Comparison of ENCODE assay signal across 17 cellular contexts in the genomic region with DNA sequence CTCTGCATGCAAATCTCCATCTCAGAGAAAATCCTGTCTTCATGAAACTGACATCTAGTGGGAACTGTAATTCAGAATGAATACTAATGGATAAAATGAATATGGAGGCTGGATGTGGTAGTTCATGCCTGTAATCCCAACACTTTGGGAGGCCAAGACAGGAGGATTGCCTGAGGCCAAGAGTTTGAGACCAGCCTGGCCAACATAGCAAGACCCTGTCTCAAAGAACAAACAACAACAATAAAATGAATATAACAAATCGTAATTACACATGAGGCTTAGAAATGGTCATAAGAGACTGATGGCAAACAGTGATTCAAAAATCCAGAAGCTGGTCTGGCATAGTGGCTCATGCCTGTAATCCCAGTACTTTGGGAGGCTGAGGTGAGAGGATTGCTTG. TPM values are rescaled to one million over a fixed set of nuclear protein-coding genes. Genes with fewer than 3 reads are reported as not detected.
A peak's percentile ranks its signal among the peaks of the same experiment; 100 is the strongest.
DNase-seq lines count a peak whose midpoint lies in the region; ATAC-seq and TF ChIP-seq lines count a peak whose summit lies in the region.
"Had no signal": no experiment of that assay in that cellular context is flagged by ENCODE, and none has a peak within 500 bp of the region (broad histone marks: within the 10 kb centered on the region; RNA-seq: fewer than 3 reads in every experiment).

No MANE protein-coding gene starts in this region.

- CTCF ChIA-PET in HEK293 (lab: Yijun Ruan, JAX) = interaction anchor here (1.0 to 3.3 kb wide), 3 partner anchors 9 to 44 kb away, joined by 3 to 18 read pairs (median 3); partner anchors contain the start of gene DSN1
- CTCF ChIA-PET in WTC11 (lab: Charles Lee) = interaction anchor here (2.5 to 2.9 kb wide), 2 partner anchors 10 to 25 kb away, joined by 9 to 11 read pairs; no protein-coding TSS in a partner anchor

- H3K27ac ChIP-seq in HEK293 (ENCODE audit: extremely low read depth, low read depth, low read length) (no peak overlapping the region), dorsolateral prefrontal cortex (peak overlapping the region in 30 of 59 donors; percentile 1 to 93 (median 41))
- H3K27ac ChIP-seq: C4-2B, HL-60 had no signal

- H3K27ac Mint-ChIP-seq in WTC11 (0 out of 2 replicates have a peak overlapping the region, but pooled peaks have one; percentile 27), nephron (peak overlapping the region; percentile 32 to 40 (median 34))
- H3K27ac Mint-ChIP-seq: CD4-positive, alpha-beta T cell; H9 had no signal

- no peak for TF ChIP-seq CTCF in HEK293 (tag by site-specific recombination; IDR thresholded peaks at IDR 0.05)
- no peak for TF ChIP-seq CTCF in WTC11 (IDR thresholded peaks at IDR 0.05)
- TF ChIP-seq CTCF in dorsolateral prefrontal cortex (IDR thresholded peaks at IDR 0.05 in 54 of 56, conservative IDR thresholded peaks at IDR 0.05 in 2 of 56; ENCODE audit: low read depth in 1 of 56, partially characterized antibody in 56 of 56) = no peak
- no peak for TF ChIP-seq CTCF in nephron (IDR thresholded peaks at IDR 0.05; ENCODE audit: unreplicated experiment in 3 of 3)

- peaks cover 28% of the 10 kb centered on the region for H3K4me1 Mint-ChIP-seq in WTC11
- H3K4me1 Mint-ChIP-seq in nephron = peaks cover 20% of the 10 kb centered on the region

- no peaks in the 10 kb centered on the region for H3K27me3 ChIP-seq in dorsolateral prefrontal cortex
- H3K27me3 ChIP-seq: BE2C had no signal

- H3K9me3 Mint-ChIP-seq in WTC11 = no peaks in the 10 kb centered on the region
- H3K9me3 Mint-ChIP-seq in nephron = no peaks in the 10 kb centered on the region
- H3K9me3 Mint-ChIP-seq: CD4-positive, alpha-beta T cell; H9 had no signal

- DNase-seq in WTC11 (ENCODE audit: low spot score) (no peak), dorsolateral prefrontal cortex (no peak), foreskin melanocyte (no peak), NCI-H1092 treated with DMSO at 0.1 percent for 48 hours (lab: John Stamatoyannopoulos, UW) (no peak)
- DNase-seq: ACHN; BE2C; Caco-2; CD4-positive, alpha-beta T cell; H9; IMR-90; KBM-7 had no signal

- no peak for ATAC-seq in WTC11
- ATAC-seq in GM19023 (IDR thresholded peaks at IDR 0.05; ENCODE audit: unreplicated experiment) = no peak

- POLR2A ChIA-PET in HEK293 (lab: Yijun Ruan, JAX) (no interaction called here), WTC11 (lab: Charles Lee) (no interaction called here)

- peaks cover 9 to 35% of the 10 kb centered on the region in 2 experiments; a peak in 2 of 3 replicates for H3K36me3 ChIP-seq in HEK293 (ENCODE audit: control insufficient read depth in 2 of 2, insufficient read depth in 1 of 2, low read length in 2 of 2)

- no peak overlapping the region for H3K4me3 Mint-ChIP-seq in WTC11
- no peak overlapping the region for H3K4me3 Mint-ChIP-seq in nephron
- H3K4me3 Mint-ChIP-seq: CD4-positive, alpha-beta T cell; H9 had no signal

- H3K4me3 ChIP-seq in HEK293 (ENCODE audit: low read depth, low read length) (no peak overlapping the region), dorsolateral prefrontal cortex (no peak overlapping the region)

- H3K27me3 Mint-ChIP-seq in WTC11 (ENCODE audit: low read depth) (no peaks in the 10 kb centered on the region), nephron (ENCODE audit: low read depth) (no peaks in the 10 kb centered on the region)
- H3K27me3 Mint-ChIP-seq: CD4-positive, alpha-beta T cell had no signal

- H3K36me3 Mint-ChIP-seq in WTC11 = peaks cover 25% of the 10 kb centered on the region
- H3K36me3 Mint-ChIP-seq in nephron (ENCODE audit: low read depth) = peaks cover 50% of the 10 kb centered on the region

- peaks cover 7% of the 10 kb centered on the region for H3K4me1 ChIP-seq in HEK293 (ENCODE audit: control insufficient read depth, insufficient read depth, low read length)
- H3K4me1 ChIP-seq: BE2C had no signal

- intact Hi-C loops in dorsolateral prefrontal cortex (cut with DNase I) = loop anchor here in 1 of 2 donors (10.0 kb wide), 1 partner anchor 47 kb away; a partner anchor contains a TSS

- H3K9me3 ChIP-seq in HEK293 (ENCODE audit: control insufficient read depth, insufficient read depth, low read depth, low read length) = no peaks in the 10 kb centered on the region
- H3K9me3 ChIP-seq: BE2C, Caco-2 had no signal

TF ChIP-seq in HEK293, 187 proteins besides CTCF, POLR2A, EP300 and RAD21:
- TF ChIP-seq ZNF121 (tag by site-specific recombination; IDR thresholded peaks at IDR 0.05) (peak; percentile 80), ZNF704 (tag by site-specific recombination; IDR thresholded peaks at IDR 0.05) (no peak)

TF ChIP-seq in WTC11, 78 proteins besides CTCF, POLR2A, EP300 and RAD21:
- peak; percentile 80 for TF ChIP-seq ZNF121 (CRISPR knock-in tag; IDR thresholded peaks at IDR 0.05)
- TF ChIP-seq TCF7 (CRISPR knock-in tag; IDR thresholded peaks at IDR 0.05; ENCODE audit: low read depth) = no peak

RNA-seq across cellular contexts. Expression of gene DSN1, which starts 44.6 kb away (rescaled TPM):
- total RNA-seq in WTC11 (2021) (26.0 to 27.0 TPM (median 26.9 TPM) in 3 replicates), dorsolateral prefrontal cortex (10 to 100 TPM in 38 of 120 experiments, 1 to 10 TPM in 82; 4.1 to 15.2 (median 8.6) TPM)

RNA-seq across cellular contexts. Expression of gene TLDC2, which starts 57.8 kb away (rescaled TPM):
- total RNA-seq in WTC11 (2021) (0.09 to 0.25 TPM (median 0.17 TPM) in 3 replicates), dorsolateral prefrontal cortex (under 1 TPM in 4 of 120 experiments, not detected in 116; 0.32 to 0.57 (median 0.38) TPM)
- total RNA-seq: Caco-2; CD4-positive, alpha-beta T cell; HT1080 had no signal

Comparison
In these comparisons a context has a peak if more than half of its experiments do, and no peak if none do; other contexts are left out.
1. Of the 8 proteins assayed by ChIP-seq in both HEK293 and WTC11: peak only in HEK293: none; only in WTC11: none; in both: ZNF121; in neither: 7.